ENCODE assay signal across 8 cellular contexts in the genomic region with DNA sequence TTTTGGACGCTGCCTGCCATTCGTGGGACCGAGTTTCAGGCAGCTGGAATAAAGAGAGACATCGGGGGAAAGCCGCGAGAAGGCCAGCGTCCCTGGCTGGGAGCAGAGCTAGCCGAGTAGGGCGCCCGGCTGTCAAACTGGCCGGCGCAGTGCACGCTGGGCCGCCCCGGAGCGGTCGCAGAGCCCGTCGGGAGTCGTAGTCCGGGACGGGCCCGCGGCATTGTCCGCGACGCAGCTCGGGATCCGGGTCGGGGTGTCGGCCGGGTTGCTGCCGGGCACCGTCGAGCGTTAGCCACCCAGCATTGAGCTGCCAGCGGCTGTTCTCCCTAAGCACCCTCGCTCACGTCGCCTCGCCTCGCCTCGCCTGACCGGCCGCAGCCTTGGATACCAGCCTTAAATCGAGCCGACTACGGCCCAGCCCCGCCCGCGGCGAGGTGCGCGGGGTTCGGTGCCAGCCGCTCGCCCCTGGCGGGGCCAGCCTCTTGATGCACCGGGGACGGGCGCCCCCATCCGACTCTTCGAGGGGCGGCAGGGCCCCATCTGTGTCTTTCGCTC. TPM values are rescaled to one million over a fixed set of nuclear protein-coding genes. Genes with fewer than 3 reads are reported as not detected.
DNase-seq lines count a peak whose midpoint lies in the region; ATAC-seq and TF ChIP-seq lines count a peak whose summit lies in the region.
"Not testable (repeated sequence)": the region's sequence is repeated elsewhere in the genome, so short reads cannot be mapped to it uniquely, and the experiment has no call there.

No MANE protein-coding gene starts in this region.

- under 1% methylated on average over 58 of the region's 65 CpGs for WGBS in right cardiac atrium
- 0% methylated on average over 6 of the region's 65 CpGs; no CpG with 5 or more reads in 1 of the 2 donors for WGBS in upper lobe of left lung, 2 donors

- H3K9me3 ChIP-seq in right cardiac atrium (ENCODE audit: control insufficient read depth, low read length); upper lobe of left lung: not testable (repeated sequence)

- H3K4me1 ChIP-seq in right cardiac atrium (ENCODE audit: control insufficient read depth, insufficient read depth, low read length) = not testable (repeated sequence)
- peaks cover 3 to 15% (median 6%) of the 10 kb centered on the region in 4 donors for H3K4me1 ChIP-seq in upper lobe of left lung

- H3K4me3 ChIP-seq in right cardiac atrium (ENCODE audit: low read length) (peak overlapping the region; percentile 64), upper lobe of left lung (peak overlapping the region in 3 of 4 donors; percentile 51 to 62 (median 59))

- H3K27ac ChIP-seq in right cardiac atrium (ENCODE audit: low read length) = peak overlapping the region; percentile 32
- H3K27ac ChIP-seq in upper lobe of left lung = peak overlapping the region; percentile 87 to 91 (median 90)

- not testable (repeated sequence) for TF ChIP-seq EP300 in upper lobe of left lung (IDR thresholded peaks at IDR 0.05)

- intact Hi-C loops in right cardiac atrium (cut with DNase I) = not testable (repeated sequence)

- not testable (repeated sequence) for DNase-seq in GM13977 (ENCODE audit: low spot score)
- DNase-seq in NCI-H1436 (lab: John Stamatoyannopoulos, UW) = peak; percentile 56
- peak; percentile 62 for DNase-seq in T-helper 22 cell (ENCODE audit: low read depth)
- DNase-seq in amniotic stem cell (lab: John Stamatoyannopoulos, UW) = peak; percentile 29
- peak; percentile 86 to 95 (median 93) for DNase-seq in right cardiac atrium
- DNase-seq in putamen (ENCODE audit: low spot score) = peak; percentile 81
- DNase-seq in upper lobe of left lung = peak; percentile 82 to 95

- TF ChIP-seq POLR2A in upper lobe of left lung (IDR thresholded peaks at IDR 0.05) = peak in 2 of 4 donors; percentile 57 to 74

- TF ChIP-seq CTCF in GM13977 (IDR thresholded peaks at IDR 0.05; ENCODE audit: extremely low read depth, insufficient read depth, missing control alignments) (peak; percentile 56), upper lobe of left lung (IDR thresholded peaks at IDR 0.05) (peak; percentile 34 to 77 (median 61))

- in situ Hi-C loops in GM13977 (cut with MboI; ENCODE audit: low pct_unique_long_range_greater_than_20kb, low sequenced_read_pairs, unreplicated experiment) = not testable (repeated sequence)

- not testable (repeated sequence) for H3K27me3 ChIP-seq in right cardiac atrium (ENCODE audit: control insufficient read depth, insufficient read depth); upper lobe of left lung

- peak; percentile 70 for ATAC-seq in HG02870 (IDR thresholded peaks at IDR 0.05; ENCODE audit: unreplicated experiment)
- ATAC-seq in right cardiac atrium = peak; percentile 93 to 94
- ATAC-seq in upper lobe of left lung (ENCODE audit: low FRiP score in 2 of 2) = peak; percentile 91 to 96

- not testable (repeated sequence) for H3K36me3 ChIP-seq in upper lobe of left lung

RNA-seq across cellular contexts. Expression of gene NUTM2D, which starts 14.8 kb away (rescaled TPM):
- total RNA-seq in right cardiac atrium (1 to 10 TPM; 4.8 to 7.0 (median 6.0) TPM), upper lobe of left lung (10 to 100 TPM in 1 of 6 donors, 1 to 10 TPM in 5; 3.7 to 13.8 (median 5.0) TPM)
- polyA plus RNA-seq in right cardiac atrium = 9.8 TPM
